Comparison of ENCODE assay signal across 12 cellular contexts in the genomic region with DNA sequence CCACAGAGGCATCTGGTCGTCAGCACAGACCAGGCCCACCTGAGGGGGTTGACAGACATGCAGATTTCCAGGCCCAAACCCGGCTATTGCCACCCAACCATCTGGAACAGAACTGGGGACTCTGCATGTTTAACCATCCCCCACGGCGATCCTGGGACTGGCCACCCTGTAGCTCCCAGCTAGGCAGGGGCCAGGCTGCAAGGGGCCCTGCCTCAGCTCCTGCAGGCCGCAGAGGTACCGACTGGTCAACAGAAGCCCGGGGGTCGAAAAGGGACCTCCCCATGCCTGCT.
A peak's percentile ranks its signal among the peaks of the same experiment; 100 is the strongest.
DNase-seq lines count a peak whose midpoint lies in the region; ATAC-seq, FAIRE-seq and TF ChIP-seq lines count a peak whose summit lies in the region.
"Had no signal": no experiment of that assay in that cellular context is flagged by ENCODE, and none has a peak within 500 bp of the region (broad histone marks: within the 10 kb centered on the region; RNA-seq: fewer than 3 reads in every experiment).

No MANE protein-coding gene starts in this region.

- no peak overlapping the region for H3K27ac ChIP-seq in BLaER1 treated with 17β-estradiol and CSF1 and Interleukin-3, amounts not matched to agents 10 nM and 100 nM
- peak overlapping the region; percentile 90 for H3K27ac ChIP-seq in WERI-Rb-1
- peak overlapping the region; percentile 17 to 51 for H3K27ac ChIP-seq in kidney (ENCODE audit: low read depth in 2 of 2, low read length in 2 of 2)
- H3K27ac ChIP-seq in skin epidermis: peak overlapping the region in 15 of 21 experiments; percentile 8 to 86 (median 51)
- H3K27ac ChIP-seq: right lobe of liver had no signal

- no peak overlapping the region for H3K27ac Mint-ChIP-seq in activated T-helper 2 cell treated with anti-CD3 and anti-CD28 coated beads, Interferon-gamma antibody, Interleukin-2, Interleukin-4, amounts not matched to agents 10 μg/mL and 5 μg/mL and 100 μg/mL, durations not matched to agents 14 hours and 24 hours and 36 hours
- H3K27ac Mint-ChIP-seq in immature natural killer cell: no peak overlapping the region
- H3K27ac Mint-ChIP-seq: activated naive CD4-positive, alpha-beta T cell treated with anti-CD3 and anti-CD28 coated beads, Interleukin-2, amount 50 U/mL, for 72 hours; effector memory CD8-positive, alpha-beta T cell had no signal

- no peaks in the 10 kb centered on the region; a peak in 1 of 22 replicates for H3K36me3 ChIP-seq in BLaER1 treated with 17β-estradiol and CSF1 and Interleukin-3, amounts not matched to agents 10 nM and 100 nM
- no peaks in the 10 kb centered on the region for H3K36me3 ChIP-seq in WERI-Rb-1
- no peaks in the 10 kb centered on the region for H3K36me3 ChIP-seq in kidney (ENCODE audit: control insufficient read depth in 1 of 2, insufficient read depth in 2 of 2, low read length in 2 of 2)
- no peaks in the 10 kb centered on the region for H3K36me3 ChIP-seq in HAP-1 (replicated peaks)
- H3K36me3 ChIP-seq: right lobe of liver had no signal

- peak overlapping the region in 10 of 11 experiments; percentile 23 to 56 (median 47); a peak in 17 of 22 replicates for H3K4me2 ChIP-seq in BLaER1 treated with 17β-estradiol and CSF1 and Interleukin-3, amounts not matched to agents 10 nM and 100 nM

- H3K36me3 Mint-ChIP-seq in activated T-helper 2 cell treated with anti-CD3 and anti-CD28 coated beads, Interferon-gamma antibody, Interleukin-2, Interleukin-4, amounts not matched to agents 10 μg/mL and 5 μg/mL and 100 μg/mL, durations not matched to agents 14 hours and 24 hours and 36 hours (ENCODE audit: low read depth): no peaks in the 10 kb centered on the region
- peaks cover 6 to 16% (median 8%) of the 10 kb centered on the region in 3 donors for H3K36me3 Mint-ChIP-seq in immature natural killer cell

- TF ChIP-seq CTCF in WERI-Rb-1 (IDR thresholded peaks at IDR 0.05; ENCODE audit: low read depth, low read length) (no peak), kidney (IDR thresholded peaks at IDR 0.05; ENCODE audit: borderline replicate concordance, extremely low read depth, insufficient read depth) (no peak)

- H3K4me3 ChIP-seq in BLaER1 treated with 17β-estradiol and CSF1 and Interleukin-3, amounts not matched to agents 10 nM and 100 nM: no peak overlapping the region
- peak overlapping the region; percentile 26 for H3K4me3 ChIP-seq in WERI-Rb-1 (ENCODE audit: low read depth, low read length)
- H3K4me3 ChIP-seq in kidney (ENCODE audit: low read length in 2 of 2): no peak overlapping the region
- peak overlapping the region in 1 of 7 experiments; percentile 1 for H3K4me3 ChIP-seq in skin epidermis
- no peak overlapping the region for H3K4me3 ChIP-seq in HAP-1
- H3K4me3 ChIP-seq: right lobe of liver had no signal

- DNase-seq in WERI-Rb-1 (no peak), kidney (no peak), HAP-1 (ENCODE audit: low spot score in 2 of 2) (no peak), immature natural killer cell (no peak)
- no peak for DNase-seq in activated T-helper 2 cell treated with anti-CD3 and anti-CD28 coated beads, Interferon-gamma antibody, Interleukin-2, Interleukin-4, amounts not matched to agents 10 μg/mL and 5 μg/mL and 100 μg/mL, durations not matched to agents 14 hours and 24 hours and 36 hours (ENCODE audit: low spot score)
- DNase-seq: effector memory CD8-positive, alpha-beta T cell; T-helper 1 cell had no signal

- no peaks in the 10 kb centered on the region for H4K20me1 ChIP-seq in BLaER1 treated with 17β-estradiol and CSF1 and Interleukin-3, amounts not matched to agents 10 nM and 100 nM

- in situ Hi-C loops in HAP-1 (cut with MboI; ENCODE audit: low sequenced_read_pairs): no loop called here

- ATAC-seq in HG02610 (IDR thresholded peaks at IDR 0.05; ENCODE audit: unreplicated experiment): no peak
- ATAC-seq: activated naive CD4-positive, alpha-beta T cell treated with anti-CD3 and anti-CD28 coated beads, Interleukin-2, amount 50 U/mL, for 72 hours; effector memory CD8-positive, alpha-beta T cell had no signal

- H3K9ac ChIP-seq in BLaER1 treated with 17β-estradiol and CSF1 and Interleukin-3, amounts not matched to agents 10 nM and 100 nM: no peak overlapping the region
- no peak overlapping the region for H3K9ac ChIP-seq in kidney (ENCODE audit: low read length in 2 of 2)

- no peak overlapping the region for H3K4me3 Mint-ChIP-seq in activated T-helper 2 cell treated with anti-CD3 and anti-CD28 coated beads, Interferon-gamma antibody, Interleukin-2, Interleukin-4, amounts not matched to agents 10 μg/mL and 5 μg/mL and 100 μg/mL, durations not matched to agents 14 hours and 24 hours and 36 hours (ENCODE audit: low read depth)
- H3K4me3 Mint-ChIP-seq in immature natural killer cell: no peak overlapping the region
- H3K4me3 Mint-ChIP-seq: effector memory CD8-positive, alpha-beta T cell had no signal

- intact Hi-C loops in kidney (cut with DNase I): no loop called here
- intact Hi-C loops in activated T-helper 2 cell treated with anti-CD3 and anti-CD28 coated beads, Interferon-gamma antibody, Interleukin-2, Interleukin-4, amounts not matched to agents 10 μg/mL and 5 μg/mL and 100 μg/mL, durations not matched to agents 14 hours and 24 hours and 36 hours (cut with micrococcal nuclease): no loop called here

- no peaks in the 10 kb centered on the region for H3K27me3 ChIP-seq in BLaER1 treated with 17β-estradiol and CSF1 and Interleukin-3, amounts not matched to agents 10 nM and 100 nM
- H3K27me3 ChIP-seq in WERI-Rb-1 (ENCODE audit: insufficient read depth, low read depth, severe bottlenecking) (no peaks in the 10 kb centered on the region), HAP-1 (ENCODE audit: low read depth) (no peaks in the 10 kb centered on the region)
- H3K27me3 ChIP-seq: right lobe of liver had no signal

- H3K9me3 Mint-ChIP-seq in activated T-helper 2 cell treated with anti-CD3 and anti-CD28 coated beads, Interferon-gamma antibody, Interleukin-2, Interleukin-4, amounts not matched to agents 10 μg/mL and 5 μg/mL and 100 μg/mL, durations not matched to agents 14 hours and 24 hours and 36 hours: peaks cover 22% of the 10 kb centered on the region
- peaks cover 2 to 17% (median 9%) of the 10 kb centered on the region in 6 donors for H3K9me3 Mint-ChIP-seq in immature natural killer cell

- peaks cover 32% of the 10 kb centered on the region for H3K27me3 Mint-ChIP-seq in activated T-helper 2 cell treated with anti-CD3 and anti-CD28 coated beads, Interferon-gamma antibody, Interleukin-2, Interleukin-4, amounts not matched to agents 10 μg/mL and 5 μg/mL and 100 μg/mL, durations not matched to agents 14 hours and 24 hours and 36 hours (ENCODE audit: low read depth)
- peaks cover 7 to 13% (median 10%) of the 10 kb centered on the region in 3 donors for H3K27me3 Mint-ChIP-seq in immature natural killer cell (ENCODE audit: low read depth in 3 of 3)

- peaks cover 31 to 41% (median 36%) of the 10 kb centered on the region in 11 experiments for H3K9me3 ChIP-seq in BLaER1 treated with 17β-estradiol and CSF1 and Interleukin-3, amounts not matched to agents 10 nM and 100 nM (replicated peaks in 1 of 11)
- H3K9me3 ChIP-seq in WERI-Rb-1 (ENCODE audit: severe bottlenecking): peaks cover 18% of the 10 kb centered on the region
- peaks cover 6 to 12% of the 10 kb centered on the region in 2 donors for H3K9me3 ChIP-seq in kidney (ENCODE audit: control insufficient read depth in 1 of 2, low read length in 2 of 2)
- H3K9me3 ChIP-seq in HAP-1: no peaks in the 10 kb centered on the region
- H3K9me3 ChIP-seq: right lobe of liver had no signal

- peaks cover 7 to 14% (median 11%) of the 10 kb centered on the region in 10 experiments; a peak in 18 of 20 replicates for H3K4me1 ChIP-seq in BLaER1 treated with 17β-estradiol and CSF1 and Interleukin-3, amounts not matched to agents 10 nM and 100 nM
- H3K4me1 ChIP-seq in kidney (ENCODE audit: control insufficient read depth in 1 of 2, insufficient read depth in 1 of 2, low read depth in 1 of 2, low read length in 2 of 2): peaks cover 14 to 16% of the 10 kb centered on the region in 2 donors
- peaks cover 2% of the 10 kb centered on the region; the same call in 1 of the 2 replicates for H3K4me1 ChIP-seq in HAP-1
- H3K4me1 ChIP-seq: right lobe of liver had no signal

- no peaks in the 10 kb centered on the region for H3K4me1 Mint-ChIP-seq in activated T-helper 2 cell treated with anti-CD3 and anti-CD28 coated beads, Interferon-gamma antibody, Interleukin-2, Interleukin-4, amounts not matched to agents 10 μg/mL and 5 μg/mL and 100 μg/mL, durations not matched to agents 14 hours and 24 hours and 36 hours (ENCODE audit: low read depth)
- H3K4me1 Mint-ChIP-seq in immature natural killer cell: peaks cover 0 to 1% of the 10 kb centered on the region in 2 donors

- FAIRE-seq in kidney (lab: Jason Lieb, UNC): no peak

Comparison
In these comparisons a context has a peak if more than half of its experiments do, and no peak if none do; other contexts are left out.
1. H3K27ac ChIP-seq: peak in WERI-Rb-1 (single experiment), kidney (2 of 2) and skin epidermis (15 of 21); none in BLaER1 treated with 17β-estradiol and CSF1 and Interleukin-3, amounts not matched to agents 10 nM and 100 nM (0 of 11).